17 cellular contexts compared by ENCODE assay signal in genomic region chr10:29728541-29729049, GRCh38.
DNase-seq lines count a peak whose midpoint lies in the region; FAIRE-seq and TF ChIP-seq lines count a peak whose summit lies in the region.
"Had no signal": no experiment of that assay in that cellular context is flagged by ENCODE, and none has a peak within 500 bp of the region (broad histone marks: within the 10 kb centered on the region; RNA-seq: fewer than 3 reads in every experiment).

No MANE protein-coding gene starts in this region.

- TF ChIP-seq POLR2A in endothelial cell of umbilical vein (IDR thresholded peaks at IDR 0.05; ENCODE audit: low read depth, low read length) (no peak), transverse colon (IDR thresholded peaks at IDR 0.05) (no peak)

- no peak overlapping the region for H3K4me2 ChIP-seq in endothelial cell of umbilical vein (ENCODE audit: insufficient read depth, low read length)

- no peaks in the 10 kb centered on the region for H3K9me1 ChIP-seq in endothelial cell of umbilical vein (replicated peaks; ENCODE audit: control insufficient read depth, extremely low read depth, insufficient read depth, low read length)

- no peaks in the 10 kb centered on the region for H3K27me3 Mint-ChIP-seq in nephron progenitor cell (ENCODE audit: low read depth, poor library complexity)
- H3K27me3 Mint-ChIP-seq: CD4-positive, alpha-beta memory T cell had no signal

- DNase-seq in NCI-H2171 treated with DMSO at 0.1 percent for 48 hours (lab: John Stamatoyannopoulos, UW), result peak; percentile 49
- no peak for DNase-seq in NCI-H2171 (lab: John Stamatoyannopoulos, UW)
- peak; percentile 15 for DNase-seq in endothelial cell of umbilical vein (ENCODE audit: low read depth, low spot score)
- DNase-seq in nephron progenitor cell, result peak; percentile 31
- no peak for DNase-seq in transverse colon
- DNase-seq in posterior vena cava (ENCODE audit: low spot score), result no peak
- no peak for DNase-seq in NOMO-1 (lab: John Stamatoyannopoulos, UW; ENCODE audit: unreplicated experiment in 2 of 2)
- no peak for DNase-seq in NCI-H748 treated with DMSO at 0.1 percent for 48 hours (lab: John Stamatoyannopoulos, UW)
- DNase-seq: 8988T; activated CD4-positive, alpha-beta T cell treated with anti-CD3 and anti-CD28 coated beads, Interleukin-2, amount 50 U/mL, for 4 hours; CD4-positive, alpha-beta memory T cell; cortex of kidney; GF-D8; mammary epithelial cell; NCI-H2081; SHP77 treated with DMSO at 0.1 percent for 48 hours; stimulated activated CD4-positive, alpha-beta T cell treated with anti-CD3 and anti-CD28 coated beads, Interleukin-1b, Interleukin-23, amount 100 ng/mL, for 48 hours had no signal

- H2AFZ ChIP-seq in endothelial cell of umbilical vein (ENCODE audit: low read depth, low read length), result no peak overlapping the region

- no peak for TF ChIP-seq CTCF in endothelial cell of umbilical vein (IDR thresholded peaks at IDR 0.05; ENCODE audit: extremely low read depth in 1 of 2, insufficient read depth in 1 of 2, low read depth in 1 of 2, low read length in 2 of 2)
- TF ChIP-seq CTCF in nephron progenitor cell (IDR thresholded peaks at IDR 0.05), result no peak
- no peak for TF ChIP-seq CTCF in transverse colon (IDR thresholded peaks at IDR 0.05)

- in situ Hi-C loops in transverse colon (cut with MboI; ENCODE audit: low pct_ligation_motif_present in 1 of 4, low pct_unique_long_range_greater_than_20kb in 1 of 4, low sequenced_read_pairs in 3 of 4), result loop anchor here in 1 of 4 donors (25.0 kb wide), 1 partner anchor 216 kb away; no protein-coding TSS in a partner anchor

- H3K9me3 Mint-ChIP-seq in nephron progenitor cell, result peaks cover 4% of the 10 kb centered on the region
- H3K9me3 Mint-ChIP-seq: CD4-positive, alpha-beta memory T cell had no signal

- H3K36me3 ChIP-seq in endothelial cell of umbilical vein (ENCODE audit: control insufficient read depth in 2 of 2, extremely low read depth in 1 of 2, insufficient read depth in 2 of 2, low read length in 2 of 2) (no peaks in the 10 kb centered on the region), transverse colon (no peaks in the 10 kb centered on the region)

- H4K20me1 ChIP-seq in endothelial cell of umbilical vein (replicated peaks; ENCODE audit: control insufficient read depth, extremely low read depth, insufficient read depth, low read length), result no peaks in the 10 kb centered on the region

- H3K27ac Mint-ChIP-seq in nephron progenitor cell, result peak overlapping the region; percentile 76

- H3K79me2 ChIP-seq in endothelial cell of umbilical vein (ENCODE audit: control insufficient read depth, insufficient read depth, low read length), result peaks cover 67% of the 10 kb centered on the region

- H3K36me3 Mint-ChIP-seq in nephron progenitor cell (ENCODE audit: low read depth), result peaks cover 31% of the 10 kb centered on the region

- no TSS peak for BruUV-seq in endothelial cell of umbilical vein (replicated peaks; lab: Mats Ljungman, UMichigan)

- WGBS in transverse colon (ENCODE audit: low coverage in 1 of 2), 2 donors, result 57 to 100% methylated on average over 1 to 6 of the region's 6 CpGs

- no peak for FAIRE-seq in endothelial cell of umbilical vein (lab: Jason Lieb, UNC)

- dilution Hi-C loops in endothelial cell of umbilical vein (cut with MboI; ENCODE audit: extremely low pct_ligation_motif_present, low sequenced_read_pairs), result no loop called here

- peak overlapping the region; percentile 65 for H3K4me3 Mint-ChIP-seq in nephron progenitor cell

- H3K9me3 ChIP-seq in endothelial cell of umbilical vein (replicated peaks; ENCODE audit: control insufficient read depth, insufficient read depth, low read length) (no peaks in the 10 kb centered on the region), transverse colon (no peaks in the 10 kb centered on the region)

- no peak for TF ChIP-seq EP300 in transverse colon (IDR thresholded peaks at IDR 0.05; ENCODE audit: low read depth)

- POLR2A ChIA-PET in endothelial cell of umbilical vein (lab: Charles Lee), result no interaction called here

- H3K27ac ChIP-seq in endothelial cell of umbilical vein (ENCODE audit: insufficient read depth, low read depth, low read length) (no peak overlapping the region), transverse colon (peak overlapping the region; percentile 38 to 99 (median 83))

- H3K4me3 ChIP-seq in endothelial cell of umbilical vein (replicated peaks in 1 of 3; ENCODE audit: insufficient read depth in 1 of 3, low read depth in 1 of 3, low read length in 3 of 3) (no peak overlapping the region), transverse colon (no peak overlapping the region)

- CTCF ChIA-PET in endothelial cell of umbilical vein (lab: Charles Lee), result interaction anchor here (1.1 to 1.5 kb wide), 2 partner anchors 9 to 37 kb away, joined by 3 read pairs; no protein-coding TSS in a partner anchor

- H3K27me3 ChIP-seq in endothelial cell of umbilical vein (ENCODE audit: control insufficient read depth in 2 of 2, insufficient read depth in 2 of 2, low read length in 2 of 2), result no peaks in the 10 kb centered on the region
- no peaks in the 10 kb centered on the region for H3K27me3 ChIP-seq in transverse colon

- intact Hi-C loops in endothelial cell of umbilical vein (cut with micrococcal nuclease), result no loop called here
- intact Hi-C loops in transverse colon (cut with DNase I; ENCODE audit: low total_unique reads), result loop anchor here (10.0 kb wide), 1 partner anchor 134 kb away; no protein-coding TSS in a partner anchor
- intact Hi-C loops in posterior vena cava (cut with DNase I), result no loop called here

- peaks cover 63% of the 10 kb centered on the region for H3K4me1 Mint-ChIP-seq in nephron progenitor cell

- H3K4me1 ChIP-seq in endothelial cell of umbilical vein (ENCODE audit: control insufficient read depth, extremely low read depth, insufficient read depth, low read length), result peaks cover 20% of the 10 kb centered on the region
- H3K4me1 ChIP-seq in transverse colon, result peaks cover 21 to 84% (median 42%) of the 10 kb centered on the region in 4 donors

- no peak overlapping the region for H3K9ac ChIP-seq in endothelial cell of umbilical vein (replicated peaks; ENCODE audit: extremely low read depth, insufficient read depth, low read length)

TF ChIP-seq in endothelial cell of umbilical vein, 7 proteins besides CTCF, POLR2A, EP300 and RAD21:
- TF ChIP-seq MAX (IDR thresholded peaks at IDR 0.05; ENCODE audit: insufficient read depth, insufficient read length) (no peak), EZH2 (IDR thresholded peaks at IDR 0.05; ENCODE audit: borderline replicate concordance, low read depth, low read length, severe bottlenecking) (no peak), GATA2 (IDR thresholded peaks at IDR 0.05; ENCODE audit: insufficient read depth, insufficient read length, low read depth, low read length) (no peak), FOS (IDR thresholded peaks at IDR 0.05; ENCODE audit: borderline replicate concordance, insufficient read depth, low read length) (no peak), POLR2AphosphoS5 (IDR thresholded peaks at IDR 0.05; ENCODE audit: insufficient read depth, low read depth, low read length) (no peak), JUN (IDR thresholded peaks at IDR 0.05; ENCODE audit: borderline replicate concordance, insufficient read depth, insufficient read length, low read depth) (no peak), MYC (IDR thresholded peaks at IDR 0.05; ENCODE audit: low read depth, low read length) (no peak)

Comparison
In these comparisons a context has a peak if more than half of its experiments do, and no peak if none do; other contexts are left out.
1. DNase-seq: peak in NCI-H2171 treated with DMSO at 0.1 percent for 48 hours (single experiment), endothelial cell of umbilical vein (single experiment) and nephron progenitor cell (single experiment); none in NCI-H2171 (single experiment), transverse colon (single experiment), posterior vena cava (single experiment), NOMO-1 (0 of 2) and NCI-H748 treated with DMSO at 0.1 percent for 48 hours (single experiment).